In the genomic region with DNA sequence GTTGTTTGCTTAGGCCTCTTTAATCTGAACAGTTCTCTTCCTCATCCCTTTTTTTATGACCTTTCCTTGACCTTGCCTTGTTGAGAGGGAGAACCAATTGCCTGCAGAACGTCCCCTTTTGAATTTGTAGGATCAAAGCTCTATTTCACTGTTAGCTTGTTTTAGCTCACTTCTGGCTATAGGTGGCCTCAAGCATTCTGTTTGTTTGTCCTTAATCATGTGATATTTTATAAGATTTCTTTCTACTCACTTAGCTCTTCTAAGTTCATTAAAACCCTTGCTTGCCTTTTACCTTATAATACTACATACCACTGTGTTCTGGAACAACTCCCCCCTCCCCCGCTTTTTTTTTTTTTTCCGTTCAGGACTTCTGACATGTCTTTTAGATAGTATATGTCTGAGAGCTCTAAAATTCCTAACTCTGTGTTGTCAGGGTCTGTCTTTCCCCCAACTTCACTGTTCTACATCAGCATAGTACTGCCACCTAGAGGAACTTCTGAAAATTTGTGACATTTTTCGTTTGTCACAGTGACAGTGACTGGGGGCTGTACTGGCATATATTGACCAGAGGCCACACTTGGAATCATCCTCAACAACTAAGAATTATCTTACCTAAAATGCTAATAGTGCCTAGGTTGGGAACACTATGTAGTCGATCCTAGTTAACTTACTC, we compare ENCODE assay signal across 8 cellular contexts.
A peak's percentile ranks its signal among the peaks of the same experiment; 100 is the strongest.
DNase-seq lines count a peak whose midpoint lies in the region; ATAC-seq and TF ChIP-seq lines count a peak whose summit lies in the region.

No MANE protein-coding gene starts in this region.

- H3K4me3 ChIP-seq in WI38 (ENCODE audit: low read depth, low read length) (no peak overlapping the region), coronary artery (no peak overlapping the region)

- TF ChIP-seq CTCF in WI38 (IDR thresholded peaks at IDR 0.05; ENCODE audit: low read depth, low read length) (peak; percentile 13; the same call in 1 of the 2 replicates), coronary artery (IDR thresholded peaks at IDR 0.05) (no peak)

- DNase-seq in DMS53 (lab: John Stamatoyannopoulos, UW) (peak; percentile 66), LHCN-M2 (ENCODE audit: low read depth) (peak; percentile 22), iPS-NIHi11 (ENCODE audit: low spot score) (peak; percentile 63), coronary artery (ENCODE audit: low spot score) (no peak), AG08395 (ENCODE audit: low spot score) (no peak)

- ATAC-seq in GM19372 (IDR thresholded peaks at IDR 0.05; ENCODE audit: low read depth, unreplicated experiment) (peak; percentile 71), GM21723 (IDR thresholded peaks at IDR 0.05; ENCODE audit: unreplicated experiment) (no peak)

- H3K27ac ChIP-seq in coronary artery: no peak overlapping the region

Comparison
In these comparisons a context has a peak if more than half of its experiments do, and no peak if none do; other contexts are left out.
1. DNase-seq: peak in DMS53 (single experiment), LHCN-M2 (single experiment) and iPS-NIHi11 (single experiment); none in coronary artery (single experiment) and AG08395 (single experiment).